In genomic region chr11:6402061-6402470, GRCh38 we compare ENCODE assay signal across 10 cellular contexts. TPM values are rescaled to one million over a fixed set of nuclear protein-coding genes. Genes with fewer than 3 reads are reported as not detected.
A peak's percentile ranks its signal among the peaks of the same experiment; 100 is the strongest.
DNase-seq lines count a peak whose midpoint lies in the region; ATAC-seq, FAIRE-seq and TF ChIP-seq lines count a peak whose summit lies in the region.
"Had no signal": no experiment of that assay in that cellular context is flagged by ENCODE, and none has a peak within 500 bp of the region (broad histone marks: within the 10 kb centered on the region; RNA-seq: fewer than 3 reads in every experiment).

No MANE protein-coding gene starts in this region.

- no peak for TF ChIP-seq CTCF in H1 (IDR thresholded peaks at IDR 0.05; ENCODE audit: control extremely low read depth in 1 of 3, insufficient read depth in 1 of 3, low read depth in 1 of 3, low read length in 3 of 3)
- no peak for TF ChIP-seq CTCF in mesothelial cell of epicardium (IDR thresholded peaks at IDR 0.05; ENCODE audit: unreplicated experiment)

- H3K18ac ChIP-seq in H1 (ENCODE audit: extremely low read depth, low read length): no peak overlapping the region

- H3K23me2 ChIP-seq in H1 (ENCODE audit: low read depth, low read length): no peaks in the 10 kb centered on the region

- CTCF ChIA-PET in H1 (lab: Charles Lee; ENCODE audit: partially characterized antibody): interaction anchor here (0.9 to 9.5 kb wide), 7 partner anchors 9 to 103 kb away, joined by 3 to 79 read pairs (median 11); partner anchors contain the start of gene HPX

- H3K9me3 ChIP-seq in H1 (ENCODE audit: insufficient read depth in 2 of 2, low read depth in 1 of 2, low read length in 1 of 2): no peaks in the 10 kb centered on the region

- H3K14ac ChIP-seq in H1 (ENCODE audit: insufficient read length): no peak overlapping the region

- H3K56ac ChIP-seq in H1 (replicated peaks; ENCODE audit: insufficient read length, low read depth, low read length): no peak overlapping the region

- no peak for TF ChIP-seq RAD21 in H1 (IDR thresholded peaks at IDR 0.05 in 1 of 2, conservative IDR thresholded peaks at IDR 0.05 in 1 of 2; ENCODE audit: low read depth in 2 of 2, low read length in 2 of 2)

- H3K36me3 Mint-ChIP-seq in mesothelial cell of epicardium: peaks cover 10% of the 10 kb centered on the region

- H4K8ac ChIP-seq in H1 (ENCODE audit: extremely low read depth, insufficient read depth, low read length): no peak overlapping the region

- no peak overlapping the region for H4K5ac ChIP-seq in H1 (ENCODE audit: insufficient read length, low read depth, low read length)

- no peak for TF ChIP-seq EP300 in H1 (IDR thresholded peaks at IDR 0.05; ENCODE audit: borderline replicate concordance in 1 of 2, low read depth in 2 of 2, low read length in 2 of 2)

- peaks cover 8 to 15% (median 10%) of the 10 kb centered on the region in 4 experiments for H3K4me1 ChIP-seq in H1 (replicated peaks in 1 of 4; ENCODE audit: control insufficient read depth in 3 of 4, insufficient read depth in 4 of 4, low read length in 3 of 4)

- no peak overlapping the region for H3K27ac ChIP-seq in H1 (ENCODE audit: low read depth, low read length)
- H3K27ac ChIP-seq: cardiac muscle cell had no signal

- H3K4ac ChIP-seq in H1 (replicated peaks; ENCODE audit: insufficient read length, low read depth, low read length): no peak overlapping the region

- POLR2A ChIA-PET in H1 (lab: Charles Lee; ENCODE audit: partially characterized antibody): interaction anchor here (1.9 kb wide), 1 partner anchor 8 kb away, joined by 9 read pairs; no protein-coding TSS in a partner anchor

- no peaks in the 10 kb centered on the region for H3K27me3 ChIP-seq in H1 (replicated peaks in 1 of 4; ENCODE audit: control insufficient read depth in 3 of 4, extremely low read depth in 1 of 4, insufficient read depth in 3 of 4, low read length in 3 of 4)
- H3K27me3 ChIP-seq: cardiac muscle cell had no signal

- DNase-seq in H1 (ENCODE audit: low read depth in 1 of 2, low spot score in 2 of 2) (no peak), NCI-H146 treated with DMSO at 0.1 percent for 48 hours (lab: John Stamatoyannopoulos, UW; ENCODE audit: unreplicated experiment) (no peak), sciatic nerve (ENCODE audit: low spot score) (no peak), mesothelial cell of epicardium (ENCODE audit: low spot score in 2 of 2, unreplicated experiment in 2 of 2) (no peak)
- no peak for DNase-seq in activated CD4-positive, CD25-positive, alpha-beta regulatory T cell (lab: John Stamatoyannopoulos, UW)
- DNase-seq: SW 1271 had no signal

- no peak overlapping the region for H3K9ac ChIP-seq in H1 (replicated peaks in 1 of 4; ENCODE audit: extremely low read depth in 1 of 4, low read depth in 3 of 4, low read length in 3 of 4)

- no peak overlapping the region for H4K91ac ChIP-seq in H1 (replicated peaks; ENCODE audit: insufficient read length, low read length)

- peak; percentile 46 for ATAC-seq in GM18498 (IDR thresholded peaks at IDR 0.05; ENCODE audit: unreplicated experiment)
- ATAC-seq in GM21447 (IDR thresholded peaks at IDR 0.05; ENCODE audit: unreplicated experiment): peak; percentile 28
- ATAC-seq in HG03460 (IDR thresholded peaks at IDR 0.05; ENCODE audit: unreplicated experiment): peak; percentile 18
- no peak for ATAC-seq in sciatic nerve

- WGBS in H1 (ENCODE audit: extremely low coverage in 1 of 2, insufficient coverage in 1 of 2, insufficient read length in 1 of 2, insufficient replicate concordance in 2 of 2, low coverage in 1 of 2, low lambda C conversion rate in 2 of 2, missing lambda C conversion rate in 1 of 2), 2 experiments: 88% methylated on average over 12 of the region's 12 CpGs; no CpG with 5 or more reads in 1 of the 2 experiments

- no peak overlapping the region for H3K4me3 ChIP-seq in H1 (ENCODE audit: extremely low read depth in 1 of 4, insufficient read depth in 2 of 4, low read depth in 3 of 4, low read length in 4 of 4)
- H3K4me3 ChIP-seq: cardiac muscle cell had no signal

- no peaks in the 10 kb centered on the region for H3K79me1 ChIP-seq in H1 (ENCODE audit: low read depth, low read length)

- H3K79me2 ChIP-seq in H1 (ENCODE audit: control insufficient read depth in 1 of 2, insufficient read depth in 2 of 2, low read length in 2 of 2): no peaks in the 10 kb centered on the region

- H4K20me1 ChIP-seq in H1 (replicated peaks in 1 of 2; ENCODE audit: control insufficient read depth in 1 of 2, insufficient read depth in 2 of 2, low read length in 2 of 2): peaks cover 2 to 12% of the 10 kb centered on the region in 2 experiments

- H3K4me1 Mint-ChIP-seq in mesothelial cell of epicardium: peaks cover 11% of the 10 kb centered on the region

- no peak overlapping the region for H2BK20ac ChIP-seq in H1 (ENCODE audit: low read length)

- H3K9me3 Mint-ChIP-seq in mesothelial cell of epicardium: no peaks in the 10 kb centered on the region

- H3K23ac ChIP-seq in H1 (ENCODE audit: insufficient read length): no peak overlapping the region

- no peak overlapping the region for H2AFZ ChIP-seq in H1 (ENCODE audit: low read length)

- no peak overlapping the region for H2AK5ac ChIP-seq in H1 (ENCODE audit: low read depth, low read length)

- TF ChIP-seq POLR2A in H1 (IDR thresholded peaks at IDR 0.05; ENCODE audit: control extremely low read depth in 1 of 2, low read depth in 2 of 2, low read length in 2 of 2): no peak

- no peaks in the 10 kb centered on the region for H3K27me3 Mint-ChIP-seq in mesothelial cell of epicardium (ENCODE audit: low read depth)

- intact Hi-C loops in sciatic nerve (cut with DNase I): no loop called here

- H3K4me2 ChIP-seq in H1 (ENCODE audit: insufficient read depth in 1 of 2, low read depth in 2 of 2, low read length in 2 of 2): no peak overlapping the region

- no peak overlapping the region for H3K27ac Mint-ChIP-seq in mesothelial cell of epicardium

- no peak overlapping the region for H2BK12ac ChIP-seq in H1 (ENCODE audit: low read depth, low read length)

- no peak for FAIRE-seq in H1 (lab: Jason Lieb, UNC)

- H3K4me3 Mint-ChIP-seq in mesothelial cell of epicardium: no peak overlapping the region

- no peak overlapping the region for H2BK120ac ChIP-seq in H1 (replicated peaks; ENCODE audit: low read depth, low read length)

- peaks cover 0 to 2% (median 0%) of the 10 kb centered on the region in 4 experiments; a peak in 1 of 8 replicates for H3K36me3 ChIP-seq in H1 (ENCODE audit: control insufficient read depth in 2 of 4, insufficient read depth in 4 of 4, low read length in 3 of 4)

- no peak overlapping the region for H2BK15ac ChIP-seq in H1 (ENCODE audit: low read length)

- 0 out of 2 replicates have a peak overlapping the region, but pooled peaks have one; percentile 39 for H2BK5ac ChIP-seq in H1 (ENCODE audit: low read depth, low read length)

TF ChIP-seq in H1, 55 proteins besides CTCF, POLR2A, EP300 and RAD21:
- TF ChIP-seq PHF8 (conservative IDR thresholded peaks at IDR 0.05; ENCODE audit: low read depth, low read length): no peak
- TF ChIP-seq SAP30 (IDR thresholded peaks at IDR 0.05; ENCODE audit: insufficient read depth, insufficient replicate concordance, low read length): no peak
- TF ChIP-seq GTF2F1 (IDR thresholded peaks at IDR 0.05; ENCODE audit: borderline replicate concordance, low read depth, low read length): no peak

RNA-seq across cellular contexts. Expression of gene SMPD1, which starts 11.8 kb away (rescaled TPM):
- total RNA-seq in H1 (2021; fragmentation: NEBNext Ultra II Directional; extraction: Animal tissue kit (Norgen Biotek cat#: 25700)): 1.9 and 3.1 TPM in 2 replicates
- 2.4 and 4.5 TPM in 2 replicates for polyA plus RNA-seq in H1 (2011; rRNA removed)
- 2.1 TPM for polyA plus RNA-seq in H1 (2011; cell fraction: cytosol; rRNA removed)
- polyA plus RNA-seq in H1 (2011; cell fraction: nucleus; rRNA removed): 4.5 TPM
- polyA plus RNA-seq in H1 (2012, experiment 1 of 2): 2.2 to 2.8 TPM (median 2.5 TPM) in 4 replicates
- polyA plus RNA-seq in H1 (2012, experiment 2 of 2): 2.9 TPM
- polyA plus RNA-seq in H1 (2013, experiment 1 of 2): 2.8 TPM
- 3.5 TPM for polyA plus RNA-seq in H1 (2013, experiment 2 of 2)
- polyA minus RNA-seq in H1 (2011; rRNA and poly(A)+ RNA removed): 0.85 and 2.0 TPM in 2 replicates
- 1.2 TPM for polyA minus RNA-seq in H1 (2011; cell fraction: cytosol; rRNA and poly(A)+ RNA removed)
- 2.3 TPM for polyA minus RNA-seq in H1 (2011; cell fraction: nucleus; rRNA and poly(A)+ RNA removed)
- total RNA-seq in sciatic nerve (32.3 TPM), mesothelial cell of epicardium (24.9 to 27.2 TPM (median 27.1 TPM) in 3 replicates)

RNA-seq across cellular contexts. Expression of gene APBB1, which starts 16.8 kb away (rescaled TPM):
- 23.6 and 23.9 TPM in 2 replicates for total RNA-seq in H1 (2021; fragmentation: NEBNext Ultra II Directional; extraction: Animal tissue kit (Norgen Biotek cat#: 25700))
- polyA plus RNA-seq in H1 (2011; rRNA removed): 33.1 and 44.7 TPM in 2 replicates
- polyA plus RNA-seq in H1 (2011; cell fraction: cytosol; rRNA removed): 34.1 TPM
- polyA plus RNA-seq in H1 (2011; cell fraction: nucleus; rRNA removed): 50.6 TPM
- 17.4 to 30.9 TPM (median 28.2 TPM) in 4 replicates for polyA plus RNA-seq in H1 (2012, experiment 1 of 2)
- polyA plus RNA-seq in H1 (2012, experiment 2 of 2): 32.6 TPM
- 12.2 TPM for polyA plus RNA-seq in H1 (2013, experiment 1 of 2)
- 10.9 TPM for polyA plus RNA-seq in H1 (2013, experiment 2 of 2)
- polyA minus RNA-seq in H1 (2011; rRNA and poly(A)+ RNA removed): 30.4 and 43.2 TPM in 2 replicates
- polyA minus RNA-seq in H1 (2011; cell fraction: cytosol; rRNA and poly(A)+ RNA removed): 16.7 TPM
- 16.6 TPM for polyA minus RNA-seq in H1 (2011; cell fraction: nucleus; rRNA and poly(A)+ RNA removed)
- 65.5 TPM for total RNA-seq in sciatic nerve
- 61.7 to 64.2 TPM (median 62.4 TPM) in 3 replicates for total RNA-seq in mesothelial cell of epicardium

RNA-seq across cellular contexts. Expression of gene HPX, which starts 38.7 kb away (rescaled TPM):
- total RNA-seq in H1 (2021; fragmentation: NEBNext Ultra II Directional; extraction: Animal tissue kit (Norgen Biotek cat#: 25700)): 0.44 and 0.80 TPM in 2 replicates
- polyA plus RNA-seq in H1 (2011; rRNA removed): 0.96 and 0.97 TPM in 2 replicates
- 1.2 TPM for polyA plus RNA-seq in H1 (2011; cell fraction: cytosol; rRNA removed)
- 5.9 TPM for polyA plus RNA-seq in H1 (2011; cell fraction: nucleus; rRNA removed)
- 0.67 to 1.1 TPM (median 0.82 TPM) in 4 replicates for polyA plus RNA-seq in H1 (2012, experiment 1 of 2)
- polyA plus RNA-seq in H1 (2012, experiment 2 of 2): 0.29 TPM
- 0.61 TPM for polyA plus RNA-seq in H1 (2013, experiment 1 of 2)
- polyA plus RNA-seq in H1 (2013, experiment 2 of 2): 0.40 TPM
- 2.2 and 2.4 TPM in 2 replicates for polyA minus RNA-seq in H1 (2011; rRNA and poly(A)+ RNA removed)
- not detected for polyA minus RNA-seq in H1 (2011; cell fraction: cytosol; rRNA and poly(A)+ RNA removed)
- polyA minus RNA-seq in H1 (2011; cell fraction: nucleus; rRNA and poly(A)+ RNA removed): 5.0 TPM
- 2.8 TPM for total RNA-seq in sciatic nerve
- total RNA-seq in mesothelial cell of epicardium: 5.2 to 9.9 TPM (median 9.5 TPM) in 3 replicates
